Comparison of ENCODE assay signal across 27 cellular contexts in genomic region chr18:53375641-53376040, GRCh38.
DNase-seq lines count a peak whose midpoint lies in the region; TF ChIP-seq lines count a peak whose summit lies in the region.
"Had no signal": no experiment of that assay in that cellular context is flagged by ENCODE, and none has a peak within 500 bp of the region (broad histone marks: within the 10 kb centered on the region; RNA-seq: fewer than 3 reads in every experiment).

No MANE protein-coding gene starts in this region.

- H3K27ac ChIP-seq in transverse colon, result no peak overlapping the region
- H3K27ac ChIP-seq in suprapubic skin, result no peak overlapping the region
- H3K27ac ChIP-seq: HL-60, RWPE1, SK-N-MC, skin epidermis, uterus had no signal

- DNase-seq in NCI-H748 (lab: John Stamatoyannopoulos, UW; ENCODE audit: unreplicated experiment), result peak; percentile 60
- DNase-seq in NCI-H748 treated with DMSO at 0.1 percent for 48 hours (lab: John Stamatoyannopoulos, UW), result no peak
- DNase-seq in NCI-H510A treated with DMSO at 0.1 percent for 48 hours (lab: John Stamatoyannopoulos, UW), result peak; percentile 30
- peak; percentile 5 for DNase-seq in kidney epithelial cell (ENCODE audit: low read depth)
- peak; percentile 7 for DNase-seq in transverse colon
- DNase-seq in activated CD4-positive, alpha-beta T cell treated with anti-CD3 and anti-CD28 coated beads, Interleukin-2, amount 10 ng/mL, durations not matched to agents 24 days and 14 days, result no peak
- DNase-seq in epidermal melanocyte (ENCODE audit: insufficient read length, low spot score), result no peak
- DNase-seq in suprapubic skin (ENCODE audit: low spot score in 2 of 2), result no peak
- DNase-seq: activated CD4-positive, alpha-beta T cell treated with anti-CD3 and anti-CD28 coated beads for 36 hours; activated naive CD4-positive, alpha-beta T cell treated with anti-CD3 and anti-CD28 coated beads for 36 hours; activated T-cell treated with anti-CD3 and anti-CD28 coated beads, Interleukin-2, amount 50 U/mL, for 24 hours; AML-193; amniotic stem cell; CD8-positive, alpha-beta memory T cell; DND-41; effector memory CD8-positive, alpha-beta T cell; foreskin melanocyte; hippocampal formation; NCI-H2171; NCI-H526; uterus had no signal

- intact Hi-C loops in transverse colon (cut with DNase I; ENCODE audit: low total_unique reads), result no loop called here
- intact Hi-C loops in activated CD4-positive, alpha-beta T cell treated with anti-CD3 and anti-CD28 coated beads, Interleukin-2, amount 10 ng/mL, durations not matched to agents 24 days and 14 days (cut with micrococcal nuclease), result no loop called here

- H3K4me1 Mint-ChIP-seq in activated CD4-positive, alpha-beta T cell treated with anti-CD3 and anti-CD28 coated beads, Interleukin-2, amount 10 ng/mL, durations not matched to agents 24 days and 14 days, result no peaks in the 10 kb centered on the region
- H3K4me1 Mint-ChIP-seq: activated CD4-positive, alpha-beta T cell treated with anti-CD3 and anti-CD28 coated beads for 36 hours; CD8-positive, alpha-beta memory T cell; memory B cell had no signal

- 60% methylated on average over 1 to 2 of the region's 2 CpGs for WGBS in transverse colon (ENCODE audit: low coverage in 1 of 2), 2 donors
- WGBS in suprapubic skin, result 70% methylated on average over 2 of the region's 2 CpGs

- H3K9me3 Mint-ChIP-seq in activated CD4-positive, alpha-beta T cell treated with anti-CD3 and anti-CD28 coated beads, Interleukin-2, amount 10 ng/mL, durations not matched to agents 24 days and 14 days, result no peaks in the 10 kb centered on the region
- H3K9me3 Mint-ChIP-seq: memory B cell had no signal

- no peaks in the 10 kb centered on the region for H3K36me3 Mint-ChIP-seq in activated CD4-positive, alpha-beta T cell treated with anti-CD3 and anti-CD28 coated beads, Interleukin-2, amount 10 ng/mL, durations not matched to agents 24 days and 14 days (ENCODE audit: low read depth)
- H3K36me3 Mint-ChIP-seq: CD8-positive, alpha-beta memory T cell; memory B cell had no signal

- H3K27ac Mint-ChIP-seq in activated CD4-positive, alpha-beta T cell treated with anti-CD3 and anti-CD28 coated beads, Interleukin-2, amount 10 ng/mL, durations not matched to agents 24 days and 14 days, result no peak overlapping the region
- H3K27ac Mint-ChIP-seq: activated CD4-positive, alpha-beta T cell treated with anti-CD3 and anti-CD28 coated beads for 36 hours; activated naive CD4-positive, alpha-beta T cell treated with anti-CD3 and anti-CD28 coated beads for 36 hours; activated T-cell treated with anti-CD3 and anti-CD28 coated beads, Interleukin-2, amount 50 U/mL, for 24 hours; CD8-positive, alpha-beta memory T cell; effector memory CD8-positive, alpha-beta T cell; memory B cell; T-helper 1 cell treated with Interleukin-12 subunit alpha and Interleukin-12 subunit beta and Interleukin-4 antibody, amounts not matched to agents 30 μg/mL and 1 μg/mL, for 36 hours had no signal

- H3K4me3 Mint-ChIP-seq in activated CD4-positive, alpha-beta T cell treated with anti-CD3 and anti-CD28 coated beads, Interleukin-2, amount 10 ng/mL, durations not matched to agents 24 days and 14 days, result no peak overlapping the region
- H3K4me3 Mint-ChIP-seq: activated CD4-positive, alpha-beta T cell treated with anti-CD3 and anti-CD28 coated beads for 36 hours; activated naive CD4-positive, alpha-beta T cell treated with anti-CD3 and anti-CD28 coated beads for 36 hours; activated T-cell treated with anti-CD3 and anti-CD28 coated beads, Interleukin-2, amount 50 U/mL, for 24 hours; CD8-positive, alpha-beta memory T cell; effector memory CD8-positive, alpha-beta T cell; memory B cell; T-helper 1 cell treated with Interleukin-12 subunit alpha and Interleukin-12 subunit beta and Interleukin-4 antibody, amounts not matched to agents 30 μg/mL and 1 μg/mL, for 36 hours had no signal

- H3K36me3 ChIP-seq in kidney epithelial cell (ENCODE audit: control insufficient read depth, insufficient read depth, low read length) (no peaks in the 10 kb centered on the region), transverse colon (no peaks in the 10 kb centered on the region), suprapubic skin (no peaks in the 10 kb centered on the region)
- H3K36me3 ChIP-seq: uterus had no signal

- in situ Hi-C loops in transverse colon (cut with MboI; ENCODE audit: low pct_ligation_motif_present in 1 of 4, low pct_unique_long_range_greater_than_20kb in 1 of 4, low sequenced_read_pairs in 3 of 4), result no loop called here

- H3K4me3 ChIP-seq in kidney epithelial cell (ENCODE audit: low read depth, low read length) (no peak overlapping the region), transverse colon (no peak overlapping the region), suprapubic skin (no peak overlapping the region)
- H3K4me3 ChIP-seq: SK-N-MC, skin epidermis, uterus had no signal

- no peaks in the 10 kb centered on the region for H3K27me3 ChIP-seq in kidney epithelial cell (ENCODE audit: control insufficient read depth, insufficient read depth, low read length)
- no peaks in the 10 kb centered on the region for H3K27me3 ChIP-seq in transverse colon
- H3K27me3 ChIP-seq in suprapubic skin, result no peaks in the 10 kb centered on the region
- H3K27me3 ChIP-seq: uterus had no signal

- H3K4me1 ChIP-seq in transverse colon (no peaks in the 10 kb centered on the region), suprapubic skin (no peaks in the 10 kb centered on the region)
- H3K4me1 ChIP-seq: uterus had no signal

- no peaks in the 10 kb centered on the region for H3K27me3 Mint-ChIP-seq in activated CD4-positive, alpha-beta T cell treated with anti-CD3 and anti-CD28 coated beads, Interleukin-2, amount 10 ng/mL, durations not matched to agents 24 days and 14 days
- H3K27me3 Mint-ChIP-seq: activated CD4-positive, alpha-beta T cell treated with anti-CD3 and anti-CD28 coated beads for 36 hours; activated T-cell treated with anti-CD3 and anti-CD28 coated beads, Interleukin-2, amount 50 U/mL, for 24 hours; CD8-positive, alpha-beta memory T cell; effector memory CD8-positive, alpha-beta T cell; memory B cell had no signal

- H3K9me3 ChIP-seq in transverse colon (no peaks in the 10 kb centered on the region), suprapubic skin (no peaks in the 10 kb centered on the region)
- H3K9me3 ChIP-seq: uterus had no signal

- TF ChIP-seq POLR2A in transverse colon (IDR thresholded peaks at IDR 0.05) (no peak), suprapubic skin (IDR thresholded peaks at IDR 0.05) (no peak)

- TF ChIP-seq EP300 in transverse colon (IDR thresholded peaks at IDR 0.05; ENCODE audit: low read depth) (no peak), suprapubic skin (IDR thresholded peaks at IDR 0.05) (no peak)

- TF ChIP-seq CTCF in kidney epithelial cell (IDR thresholded peaks at IDR 0.05; ENCODE audit: insufficient read depth, low read length, poor library complexity, severe bottlenecking), result no peak
- no peak for TF ChIP-seq CTCF in transverse colon (IDR thresholded peaks at IDR 0.05)
- TF ChIP-seq CTCF in suprapubic skin (IDR thresholded peaks at IDR 0.05), result no peak

Comparison
In these comparisons a context has a peak if more than half of its experiments do, and no peak if none do; other contexts are left out.
1. DNase-seq: peak in NCI-H748 (single experiment), NCI-H510A treated with DMSO at 0.1 percent for 48 hours (single experiment), kidney epithelial cell (single experiment) and transverse colon (single experiment); none in NCI-H748 treated with DMSO at 0.1 percent for 48 hours (single experiment), activated CD4-positive, alpha-beta T cell treated with anti-CD3 and anti-CD28 coated beads, Interleukin-2, amount 10 ng/mL, durations not matched to agents 24 days and 14 days (single experiment), epidermal melanocyte (single experiment) and suprapubic skin (0 of 2).